In the genomic region with DNA sequence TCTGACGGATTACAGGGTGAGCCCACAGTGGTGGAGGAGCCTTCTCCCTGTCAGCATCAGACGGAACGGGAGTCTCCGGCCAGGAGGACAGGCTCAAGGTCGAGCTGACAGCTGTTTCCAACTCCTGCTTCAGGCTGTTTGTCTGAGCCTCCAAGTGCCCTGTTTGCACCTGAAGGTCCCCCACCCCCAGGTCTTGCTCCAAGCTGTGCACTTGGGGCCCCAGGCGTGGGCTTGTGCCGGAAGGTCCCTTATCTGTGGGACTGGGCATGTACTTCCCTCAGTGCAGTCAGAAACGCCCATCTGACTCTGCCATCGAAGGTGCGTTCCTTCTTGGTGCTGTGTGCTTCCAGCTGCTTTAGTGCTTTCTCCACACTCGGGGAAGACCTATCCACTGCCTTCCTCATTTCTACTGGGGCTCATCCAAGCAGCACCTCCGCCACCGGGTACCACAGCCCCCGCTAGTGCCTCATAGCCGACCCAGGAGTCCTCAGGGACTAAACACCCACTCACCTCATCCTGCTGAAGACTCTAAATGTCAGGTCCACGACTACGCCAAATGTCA, we compare ENCODE assay signal across 18 cellular contexts. TPM values are rescaled to one million over a fixed set of nuclear protein-coding genes. Genes with fewer than 3 reads are reported as not detected.
A peak's percentile ranks its signal among the peaks of the same experiment; 100 is the strongest.
DNase-seq lines count a peak whose midpoint lies in the region; ATAC-seq and TF ChIP-seq lines count a peak whose summit lies in the region.
"Had no signal": no experiment of that assay in that cellular context is flagged by ENCODE, and none has a peak within 500 bp of the region (broad histone marks: within the 10 kb centered on the region; RNA-seq: fewer than 3 reads in every experiment).

No MANE protein-coding gene starts in this region.

- H3K27me3 Mint-ChIP-seq in IgD-negative memory B cell (peaks cover 1% of the 10 kb centered on the region), nephron progenitor cell (ENCODE audit: low read depth, poor library complexity) (peaks cover 32% of the 10 kb centered on the region)

- peaks cover 48 to 53% (median 49%) of the 10 kb centered on the region in 3 donors for H3K4me1 Mint-ChIP-seq in IgD-negative memory B cell
- peaks cover 5% of the 10 kb centered on the region for H3K4me1 Mint-ChIP-seq in nephron progenitor cell

- peaks cover 1% of the 10 kb centered on the region for H3K36me3 Mint-ChIP-seq in IgD-negative memory B cell
- no peaks in the 10 kb centered on the region for H3K36me3 Mint-ChIP-seq in nephron progenitor cell (ENCODE audit: low read depth)

- TF ChIP-seq CTCF in GM06990 (IDR thresholded peaks at IDR 0.05; ENCODE audit: insufficient read depth, low read length, poor library complexity, severe bottlenecking) (no peak), nephron progenitor cell (IDR thresholded peaks at IDR 0.05) (no peak), brain microvascular endothelial cell (IDR thresholded peaks at IDR 0.05; ENCODE audit: low read depth, low read length, missing control alignments) (no peak)

- in situ Hi-C loops in brain microvascular endothelial cell (cut with HindIII; ENCODE audit: low pct_ligation_motif_present, low sequenced_read_pairs), result loop anchor here (25.0 kb wide), 1 partner anchor 337 kb away; a partner anchor contains a TSS

- H3K27ac ChIP-seq in brain microvascular endothelial cell, result no peak overlapping the region
- H3K27ac ChIP-seq: left lung had no signal

- ATAC-seq in GM19035 (IDR thresholded peaks at IDR 0.05; ENCODE audit: unreplicated experiment), result peak; percentile 42
- ATAC-seq: effector memory CD8-positive, alpha-beta T cell; left lung had no signal

- H3K36me3 ChIP-seq in GM06990 (ENCODE audit: control insufficient read depth, insufficient read depth, low read length) (no peaks in the 10 kb centered on the region), brain microvascular endothelial cell (replicated peaks) (no peaks in the 10 kb centered on the region)
- H3K36me3 ChIP-seq: left lung had no signal

- H3K27ac Mint-ChIP-seq in IgD-negative memory B cell (peak overlapping the region in 2 of 3 donors; percentile 15 to 78), nephron progenitor cell (no peak overlapping the region)
- H3K27ac Mint-ChIP-seq: activated naive CD4-positive, alpha-beta T cell treated with anti-CD3 and anti-CD28 coated beads for 36 hours; effector memory CD8-positive, alpha-beta T cell; H9 had no signal

- H3K4me3 ChIP-seq in GM06990 (replicated peaks; ENCODE audit: low read depth, low read length) (peak overlapping the region; percentile 49), brain microvascular endothelial cell (ENCODE audit: low read depth, low read length) (no peak overlapping the region)
- H3K4me3 ChIP-seq: left lung had no signal

- H3K4me3 Mint-ChIP-seq in IgD-negative memory B cell (peak overlapping the region; percentile 46 to 96 (median 87)), nephron progenitor cell (no peak overlapping the region)
- H3K4me3 Mint-ChIP-seq: activated naive CD4-positive, alpha-beta T cell treated with anti-CD3 and anti-CD28 coated beads for 36 hours; effector memory CD8-positive, alpha-beta T cell had no signal

- no peaks in the 10 kb centered on the region for H3K27me3 ChIP-seq in GM06990 (replicated peaks; ENCODE audit: control insufficient read depth, insufficient read depth, low read length)
- H3K27me3 ChIP-seq in brain microvascular endothelial cell (replicated peaks), result peaks cover 3% of the 10 kb centered on the region

- H3K9me3 Mint-ChIP-seq in IgD-negative memory B cell (peaks cover 2 to 7% (median 3%) of the 10 kb centered on the region in 3 donors), nephron progenitor cell (peaks cover 28% of the 10 kb centered on the region)

- DNase-seq in GM06990 (ENCODE audit: extremely low read depth, insufficient read length) (peak; percentile 54), islet precursor cell (peak; percentile 40), nephron progenitor cell (no peak), brain microvascular endothelial cell (no peak), LoVo (ENCODE audit: low spot score) (no peak)
- DNase-seq in stimulated activated CD4-positive, alpha-beta T cell treated with anti-CD3 and anti-CD28 coated beads, Interleukin-12 subunit alpha, Interleukin-12 subunit beta, amount 100 ng/mL, for 4 hours, result no peak
- DNase-seq: activated CD4-positive, alpha-beta T cell treated with anti-CD3 and anti-CD28 coated beads, Interleukin-2, amount 50 U/mL, for 4 hours; activated naive CD4-positive, alpha-beta T cell treated with anti-CD3 and anti-CD28 coated beads for 36 hours; activated T-cell treated with anti-CD3 and anti-CD28 coated beads, Interleukin-2, amount 50 U/mL, for 1 hour; DMS153; effector memory CD8-positive, alpha-beta T cell; left lung; NCI-H1092; nucleus accumbens; SHP77 had no signal

RNA-seq across cellular contexts. Expression of a gene that starts 29.5 kb away (rescaled TPM):
- polyA plus RNA-seq in IgD-negative memory B cell, result 44.7 TPM

Comparison
In these comparisons a context has a peak if more than half of its experiments do, and no peak if none do; other contexts are left out.
1. DNase-seq: peak in GM06990 (single experiment) and islet precursor cell (single experiment); none in stimulated activated CD4-positive, alpha-beta T cell treated with anti-CD3 and anti-CD28 coated beads, Interleukin-12 subunit alpha, Interleukin-12 subunit beta, amount 100 ng/mL, for 4 hours (single experiment), nephron progenitor cell (single experiment), brain microvascular endothelial cell (single experiment) and LoVo (single experiment).